ENCODE assay signal across 31 cellular contexts in genomic region chr2:49153231-49153630, GRCh38. TPM values are rescaled to one million over a fixed set of nuclear protein-coding genes. Genes with fewer than 3 reads are reported as not detected.
"Had no signal": no experiment of that assay in that cellular context is flagged by ENCODE, and none has a peak within 500 bp of the region (broad histone marks: within the 10 kb centered on the region; RNA-seq: fewer than 3 reads in every experiment).

No MANE protein-coding gene starts in this region.

- H3K4me3 Mint-ChIP-seq: activated CD8-positive, alpha-beta T cell treated with anti-CD3 and anti-CD28 coated beads for 36 hours; activated naive CD4-positive, alpha-beta T cell treated with anti-CD3 and anti-CD28 coated beads, Interleukin-2, amount 50 U/mL, for 24 hours; activated naive CD8-positive, alpha-beta T cell treated with anti-CD3 and anti-CD28 coated beads, Interleukin-2, amount 50 U/mL, for 24 hours; effector memory CD8-positive, alpha-beta T cell; WTC11 had no signal

- H3K4me1 Mint-ChIP-seq: activated naive CD4-positive, alpha-beta T cell treated with anti-CD3 and anti-CD28 coated beads, Interleukin-2, amount 50 U/mL, for 24 hours; activated naive CD8-positive, alpha-beta T cell treated with anti-CD3 and anti-CD28 coated beads, Interleukin-2, amount 50 U/mL, for 24 hours had no signal

- H3K27me3 ChIP-seq: body of pancreas, neutrophil, ovary, spleen, testis had no signal

- H3K9me3 ChIP-seq: body of pancreas, lower lobe of right lung, mucosa of descending colon, neutrophil, ovary, prostate gland, testis had no signal

- ATAC-seq: activated CD8-positive, alpha-beta T cell treated with anti-CD3 and anti-CD28 coated beads for 36 hours; activated naive CD8-positive, alpha-beta T cell treated with anti-CD3 and anti-CD28 coated beads, Interleukin-2, amount 50 U/mL, for 24 hours; body of pancreas; effector memory CD8-positive, alpha-beta T cell; left lobe of liver; lower lobe of right lung; mucosa of descending colon had no signal

- H3K27ac Mint-ChIP-seq: activated CD8-positive, alpha-beta T cell treated with anti-CD3 and anti-CD28 coated beads for 36 hours; activated naive CD4-positive, alpha-beta T cell treated with anti-CD3 and anti-CD28 coated beads, Interleukin-2, amount 50 U/mL, for 24 hours; activated naive CD8-positive, alpha-beta T cell treated with anti-CD3 and anti-CD28 coated beads, Interleukin-2, amount 50 U/mL, for 24 hours; activated T-helper 2 cell treated with anti-CD3 and anti-CD28 coated beads, Interferon-gamma antibody, Interleukin-2, Interleukin-4, amounts not matched to agents 10 μg/mL and 5 μg/mL and 100 μg/mL, durations not matched to agents 14 hours and 24 hours and 36 hours; effector memory CD8-positive, alpha-beta T cell had no signal

- H3K9me3 Mint-ChIP-seq: activated CD8-positive, alpha-beta T cell treated with anti-CD3 and anti-CD28 coated beads for 36 hours; nephron; WTC11 had no signal

- H3K36me3 Mint-ChIP-seq: activated naive CD4-positive, alpha-beta T cell treated with anti-CD3 and anti-CD28 coated beads, Interleukin-2, amount 50 U/mL, for 24 hours; WTC11 had no signal

- H3K4me1 ChIP-seq: body of pancreas, lower lobe of right lung, prostate gland, spleen, testis had no signal

- H3K36me3 ChIP-seq: lower lobe of right lung, neutrophil, ovary, prostate gland, spleen had no signal

- H3K27ac ChIP-seq: body of pancreas, lower lobe of right lung, neutrophil, ovary, prostate gland, spleen had no signal

- H3K4me3 ChIP-seq: body of pancreas, lower lobe of right lung, mucosa of descending colon, ovary, prostate gland, spleen had no signal

- DNase-seq: activated CD4-positive, alpha-beta T cell treated with anti-CD3 and anti-CD28 coated beads, Interleukin-2, amount 50 U/mL, for 1 hour; activated CD8-positive, alpha-beta T cell treated with anti-CD3 and anti-CD28 coated beads for 36 hours; activated naive CD8-positive, alpha-beta T cell treated with anti-CD3 and anti-CD28 coated beads, Interleukin-2, amount 50 U/mL, for 24 hours; activated T-cell treated with anti-CD3 and anti-CD28 coated beads, Interleukin-2, amount 50 U/mL, for 48 hours; body of pancreas; cortex of kidney; effector memory CD8-positive, alpha-beta T cell; foreskin fibroblast; head of caudate nucleus; hypothalamus; lower lobe of right lung; mesenchymal stem cell; mucosa of descending colon; ovary; spleen; stimulated activated naive CD4-positive, alpha-beta T cell treated with Interleukin-2 at 50 U/mL for 16 hours; T-helper 2 cell; trophoblast cell had no signal

- H3K27me3 Mint-ChIP-seq: activated CD8-positive, alpha-beta T cell treated with anti-CD3 and anti-CD28 coated beads for 36 hours; activated naive CD4-positive, alpha-beta T cell treated with anti-CD3 and anti-CD28 coated beads, Interleukin-2, amount 50 U/mL, for 24 hours; activated naive CD8-positive, alpha-beta T cell treated with anti-CD3 and anti-CD28 coated beads, Interleukin-2, amount 50 U/mL, for 24 hours; effector memory CD8-positive, alpha-beta T cell had no signal

RNA-seq across cellular contexts. Expression of gene FSHR, which starts 1.1 kb away (rescaled TPM):
- total RNA-seq: activated CD8-positive, alpha-beta T cell treated with anti-CD3 and anti-CD28 coated beads for 36 hours; activated T-helper 2 cell treated with anti-CD3 and anti-CD28 coated beads, Interferon-gamma antibody, Interleukin-2, Interleukin-4, amounts not matched to agents 10 μg/mL and 5 μg/mL and 100 μg/mL, durations not matched to agents 14 hours and 24 hours and 36 hours; body of pancreas; cardiac septum; chondrocyte; endothelial cell of umbilical vein; fibroblast of lung; kidney epithelial cell; left lobe of liver; lower lobe of right lung; mucosa of descending colon; spleen; WTC11 had no signal
- polyA plus RNA-seq: endothelial cell of umbilical vein, fibroblast of lung had no signal
